ENCODE assay signal across 11 cellular contexts in genomic region chr6:29941006-29941405, GRCh38. TPM values are rescaled to one million over a fixed set of nuclear protein-coding genes. Genes with fewer than 3 reads are reported as not detected.
A peak's percentile ranks its signal among the peaks of the same experiment; 100 is the strongest.
DNase-seq lines count a peak whose midpoint lies in the region; ATAC-seq and TF ChIP-seq lines count a peak whose summit lies in the region.
"Had no signal": no experiment of that assay in that cellular context is flagged by ENCODE, and none has a peak within 500 bp of the region (broad histone marks: within the 10 kb centered on the region; RNA-seq: fewer than 3 reads in every experiment).

No MANE protein-coding gene starts in this region.

- H3K27ac Mint-ChIP-seq in activated T-cell treated with anti-CD3 and anti-CD28 coated beads, Interleukin-2, amount 50 U/mL, for 24 hours, result peak overlapping the region; percentile 99
- peak overlapping the region; percentile 100 for H3K27ac Mint-ChIP-seq in T-helper 17 cell

- peaks cover 4% of the 10 kb centered on the region for H3K36me3 ChIP-seq in left ventricle myocardium inferior

- peaks cover 4% of the 10 kb centered on the region for H3K9me3 Mint-ChIP-seq in activated T-cell treated with anti-CD3 and anti-CD28 coated beads, Interleukin-2, amount 50 U/mL, for 24 hours

- intact Hi-C loops in left ventricle myocardium inferior (cut with micrococcal nuclease), result no loop called here

- H3K27ac ChIP-seq in left ventricle myocardium inferior (replicated peaks), result no peak overlapping the region

- H3K4me3 ChIP-seq in fibroblast of villous mesenchyme (ENCODE audit: low read depth, low read length) (no peak overlapping the region), left ventricle myocardium inferior (no peak overlapping the region)

- H3K4me3 Mint-ChIP-seq in activated T-cell treated with anti-CD3 and anti-CD28 coated beads, Interleukin-2, amount 50 U/mL, for 24 hours, result peak overlapping the region; percentile 96
- peak overlapping the region; percentile 92 for H3K4me3 Mint-ChIP-seq in T-helper 17 cell

- H3K27me3 Mint-ChIP-seq in activated T-cell treated with anti-CD3 and anti-CD28 coated beads, Interleukin-2, amount 50 U/mL, for 24 hours, result no peaks in the 10 kb centered on the region
- no peaks in the 10 kb centered on the region for H3K27me3 Mint-ChIP-seq in T-helper 17 cell

- ATAC-seq in T-helper 17 cell (no peak), GM21576 (IDR thresholded peaks at IDR 0.05; ENCODE audit: unreplicated experiment) (no peak)

- TF ChIP-seq CTCF in fibroblast of villous mesenchyme (IDR thresholded peaks at IDR 0.05; ENCODE audit: insufficient read depth, low read depth, low read length) (no peak), left ventricle myocardium inferior (IDR thresholded peaks at IDR 0.05; ENCODE audit: borderline replicate concordance) (no peak)

- H3K27me3 ChIP-seq in left ventricle myocardium inferior (ENCODE audit: low read depth), result no peaks in the 10 kb centered on the region

- no peak for DNase-seq in activated T-cell treated with anti-CD3 and anti-CD28 coated beads, Interleukin-2, amount 50 U/mL, for 24 hours
- DNase-seq in activated T-cell treated with anti-CD3 and anti-CD28 coated beads, Interleukin-2, amount 50 U/mL, for 48 hours, result no peak
- DNase-seq in T-helper 17 cell (no peak), fibroblast of villous mesenchyme (ENCODE audit: low read depth) (peak; percentile 42), left ventricle myocardium inferior (no peak), LoVo (ENCODE audit: low spot score) (no peak)
- DNase-seq in stimulated activated CD8-positive, alpha-beta memory T cell treated with anti-CD3 and anti-CD28 coated beads, Interleukin-4, amount 100 ng/mL, for 48 hours, result peak; percentile 34
- DNase-seq: activated gamma-delta T cell treated with Interleukin-2 at 50 U/mL for 16 hours; effector CD8-positive, alpha-beta T cell; NCI-H187 treated with DMSO at 0.1 percent for 48 hours had no signal

- peaks cover 43% of the 10 kb centered on the region for H3K4me1 Mint-ChIP-seq in activated T-cell treated with anti-CD3 and anti-CD28 coated beads, Interleukin-2, amount 50 U/mL, for 24 hours (ENCODE audit: low read depth)
- H3K4me1 Mint-ChIP-seq in T-helper 17 cell, result peaks cover 25% of the 10 kb centered on the region

- H3K36me3 Mint-ChIP-seq in activated T-cell treated with anti-CD3 and anti-CD28 coated beads, Interleukin-2, amount 50 U/mL, for 24 hours (ENCODE audit: low read depth), result peaks cover 41% of the 10 kb centered on the region
- peaks cover 12% of the 10 kb centered on the region for H3K36me3 Mint-ChIP-seq in T-helper 17 cell (ENCODE audit: low read depth)

- H3K9me3 ChIP-seq in T-helper 17 cell (ENCODE audit: control insufficient read depth, low read length, poor library complexity, severe bottlenecking) (no peaks in the 10 kb centered on the region), left ventricle myocardium inferior (replicated peaks) (no peaks in the 10 kb centered on the region)

- H3K4me1 ChIP-seq in left ventricle myocardium inferior, result peaks cover 3% of the 10 kb centered on the region

RNA-seq across cellular contexts. Expression of gene HLA-A, which starts 1.3 kb away (rescaled TPM):
- total RNA-seq in T-helper 17 cell (1,000 to 10,000 TPM; 1,960 to 2,242 TPM), fibroblast of villous mesenchyme (325 and 421 TPM in 2 replicates), left ventricle myocardium inferior (252 TPM)

Comparison
In these comparisons a context has a peak if more than half of its experiments do, and no peak if none do; other contexts are left out.
1. DNase-seq: peak in fibroblast of villous mesenchyme (single experiment) and stimulated activated CD8-positive, alpha-beta memory T cell treated with anti-CD3 and anti-CD28 coated beads, Interleukin-4, amount 100 ng/mL, for 48 hours (single experiment); none in activated T-cell treated with anti-CD3 and anti-CD28 coated beads, Interleukin-2, amount 50 U/mL, for 24 hours (single experiment), activated T-cell treated with anti-CD3 and anti-CD28 coated beads, Interleukin-2, amount 50 U/mL, for 48 hours (0 of 2), T-helper 17 cell (0 of 3), left ventricle myocardium inferior (single experiment) and LoVo (single experiment).